ENCODE assay signal across 11 cellular contexts in genomic region chr4:139919513-139919912, GRCh38.
DNase-seq lines count a peak whose midpoint lies in the region; ATAC-seq and TF ChIP-seq lines count a peak whose summit lies in the region.
"Had no signal": no experiment of that assay in that cellular context is flagged by ENCODE, and none has a peak within 500 bp of the region (broad histone marks: within the 10 kb centered on the region; RNA-seq: fewer than 3 reads in every experiment).

No MANE protein-coding gene starts in this region.

- H3K9me3 Mint-ChIP-seq in progenitor cell of endocrine pancreas (ENCODE audit: low read depth), result peaks cover 5% of the 10 kb centered on the region
- H3K9me3 Mint-ChIP-seq: activated naive CD4-positive, alpha-beta T cell treated with anti-CD3 and anti-CD28 coated beads, Interleukin-2, amount 50 U/mL, for 24 hours had no signal

- POLR2A ChIA-PET in AG04450 (lab: Yijun Ruan, JAX), result no interaction called here

- H3K4me3 Mint-ChIP-seq in progenitor cell of endocrine pancreas (ENCODE audit: low read depth), result peak overlapping the region; percentile 32
- H3K4me3 Mint-ChIP-seq: activated CD4-positive, alpha-beta T cell treated with anti-CD3 and anti-CD28 coated beads for 36 hours; activated naive CD4-positive, alpha-beta T cell treated with anti-CD3 and anti-CD28 coated beads, Interleukin-2, amount 50 U/mL, for 24 hours had no signal

- H3K27ac ChIP-seq in AG04450 (ENCODE audit: low read depth, low read length), result peak overlapping the region; percentile 53
- peak overlapping the region; percentile 65 to 70 for H3K27ac ChIP-seq in ascending aorta
- peak overlapping the region; percentile 35 to 88 (median 76) for H3K27ac ChIP-seq in heart right ventricle

- peaks cover 66% of the 10 kb centered on the region for H3K4me1 Mint-ChIP-seq in progenitor cell of endocrine pancreas (ENCODE audit: low read depth)
- H3K4me1 Mint-ChIP-seq: activated CD4-positive, alpha-beta T cell treated with anti-CD3 and anti-CD28 coated beads for 36 hours; activated naive CD4-positive, alpha-beta T cell treated with anti-CD3 and anti-CD28 coated beads, Interleukin-2, amount 50 U/mL, for 24 hours had no signal

- H3K4me3 ChIP-seq in AG04450 (ENCODE audit: low read depth, low read length), result no peak overlapping the region
- H3K4me3 ChIP-seq in ascending aorta, result no peak overlapping the region
- peak overlapping the region in 1 of 10 donors; percentile 15 for H3K4me3 ChIP-seq in heart right ventricle

- no peaks in the 10 kb centered on the region for H3K27me3 Mint-ChIP-seq in progenitor cell of endocrine pancreas
- H3K27me3 Mint-ChIP-seq: activated CD4-positive, alpha-beta T cell treated with anti-CD3 and anti-CD28 coated beads for 36 hours; activated naive CD4-positive, alpha-beta T cell treated with anti-CD3 and anti-CD28 coated beads, Interleukin-2, amount 50 U/mL, for 24 hours had no signal

- H3K4me1 ChIP-seq in ascending aorta (peaks cover 3 to 36% of the 10 kb centered on the region in 2 donors), heart right ventricle (peaks cover 15 to 88% (median 66%) of the 10 kb centered on the region in 9 donors)

- ATAC-seq in heart right ventricle, result peak in 7 of 8 donors; percentile 58 to 87 (median 80)
- no peak for ATAC-seq in HG02981 (IDR thresholded peaks at IDR 0.05; ENCODE audit: unreplicated experiment)
- ATAC-seq: activated CD4-positive, alpha-beta T cell treated with anti-CD3 and anti-CD28 coated beads for 36 hours had no signal

- H3K36me3 Mint-ChIP-seq in progenitor cell of endocrine pancreas (ENCODE audit: insufficient read depth), result peaks cover 7% of the 10 kb centered on the region
- H3K36me3 Mint-ChIP-seq: activated naive CD4-positive, alpha-beta T cell treated with anti-CD3 and anti-CD28 coated beads, Interleukin-2, amount 50 U/mL, for 24 hours had no signal

- CTCF ChIA-PET in AG04450 (lab: Charles Lee), result interaction anchor here (0.6 kb wide), 1 partner anchor 412 kb away, joined by 9 read pairs; no protein-coding TSS in a partner anchor

- H3K27me3 ChIP-seq in AG04450 (ENCODE audit: control insufficient read depth, insufficient read depth, low read length) (no peaks in the 10 kb centered on the region), ascending aorta (no peaks in the 10 kb centered on the region), heart right ventricle (no peaks in the 10 kb centered on the region)

- TF ChIP-seq CTCF in AG04450 (IDR thresholded peaks at IDR 0.05; ENCODE audit: low read depth, low read length) (no peak), ascending aorta (IDR thresholded peaks at IDR 0.05) (no peak), heart right ventricle (IDR thresholded peaks at IDR 0.05) (no peak), progenitor cell of endocrine pancreas (IDR thresholded peaks at IDR 0.05; ENCODE audit: unreplicated experiment) (no peak), GM10266 (IDR thresholded peaks at IDR 0.05; ENCODE audit: control insufficient read depth, insufficient read depth, low read depth, missing control alignments) (no peak)

- H3K27ac Mint-ChIP-seq in progenitor cell of endocrine pancreas, result peak overlapping the region; percentile 72
- H3K27ac Mint-ChIP-seq: activated CD4-positive, alpha-beta T cell treated with anti-CD3 and anti-CD28 coated beads for 36 hours; activated naive CD4-positive, alpha-beta T cell treated with anti-CD3 and anti-CD28 coated beads, Interleukin-2, amount 50 U/mL, for 24 hours had no signal

- peaks cover 4% of the 10 kb centered on the region for H3K9me3 ChIP-seq in AG04450 (ENCODE audit: control insufficient read depth, insufficient read depth, low read length)
- H3K9me3 ChIP-seq in ascending aorta, result no peaks in the 10 kb centered on the region
- H3K9me3 ChIP-seq in heart right ventricle, result no peaks in the 10 kb centered on the region

- intact Hi-C loops in ascending aorta (cut with DNase I), result no loop called here
- intact Hi-C loops in heart right ventricle (cut with DNase I), result loop anchor here in 3 of 10 donors (5.0 to 10.0 kb wide), 4 partner anchors 83 to 157 kb away; no protein-coding TSS in a partner anchor

- WGBS in heart right ventricle, 2 donors, result 7 to 10% methylated on average over 3 of the region's 3 CpGs

- no peaks in the 10 kb centered on the region for H3K36me3 ChIP-seq in ascending aorta
- no peaks in the 10 kb centered on the region for H3K36me3 ChIP-seq in heart right ventricle

- DNase-seq in AG04450 (ENCODE audit: low read depth, low spot score) (no peak), ascending aorta (ENCODE audit: low spot score in 2 of 2) (no peak), heart right ventricle (peak in 1 of 2 donors; percentile 33), progenitor cell of endocrine pancreas (ENCODE audit: low spot score, unreplicated experiment) (no peak), GM10266 (ENCODE audit: extremely low spot score) (no peak), HuH-7.5 (ENCODE audit: low spot score) (no peak), germinal center (ENCODE audit: low spot score) (no peak)
- DNase-seq: activated CD4-positive, alpha-beta T cell treated with anti-CD3 and anti-CD28 coated beads for 36 hours; stimulated activated CD4-positive, alpha-beta T cell treated with anti-CD3 and anti-CD28 coated beads, Interleukin-15, amount 100 ng/mL, for 24 hours had no signal
